1 cellular context compared by ENCODE assay signal in the genomic region with DNA sequence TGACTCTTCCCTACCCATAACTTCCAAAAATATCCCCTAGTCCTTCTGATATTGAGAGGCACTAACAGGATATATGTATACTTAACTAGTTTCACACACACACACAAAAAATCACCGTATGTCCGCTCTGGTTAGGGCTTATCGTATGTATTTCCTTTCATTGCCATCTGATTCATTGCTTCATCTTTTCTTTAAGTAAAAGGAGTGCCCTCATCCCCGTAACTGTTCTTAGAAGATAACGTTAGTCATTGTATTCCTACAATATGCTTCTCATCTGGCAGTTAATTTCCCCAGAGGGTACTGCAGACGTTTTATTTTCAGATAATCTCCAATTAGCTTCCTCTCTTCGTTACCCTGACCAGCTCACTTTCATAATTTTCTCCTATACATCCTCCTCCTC.
A peak's percentile ranks its signal among the peaks of the same experiment; 100 is the strongest.
TF ChIP-seq lines count a peak whose summit lies in the region.

No MANE protein-coding gene starts in this region.

TF ChIP-seq in K562, 482 proteins besides CTCF, POLR2A, EP300 and RAD21 (continued from another document):
- TF ChIP-seq, protein P1, sequence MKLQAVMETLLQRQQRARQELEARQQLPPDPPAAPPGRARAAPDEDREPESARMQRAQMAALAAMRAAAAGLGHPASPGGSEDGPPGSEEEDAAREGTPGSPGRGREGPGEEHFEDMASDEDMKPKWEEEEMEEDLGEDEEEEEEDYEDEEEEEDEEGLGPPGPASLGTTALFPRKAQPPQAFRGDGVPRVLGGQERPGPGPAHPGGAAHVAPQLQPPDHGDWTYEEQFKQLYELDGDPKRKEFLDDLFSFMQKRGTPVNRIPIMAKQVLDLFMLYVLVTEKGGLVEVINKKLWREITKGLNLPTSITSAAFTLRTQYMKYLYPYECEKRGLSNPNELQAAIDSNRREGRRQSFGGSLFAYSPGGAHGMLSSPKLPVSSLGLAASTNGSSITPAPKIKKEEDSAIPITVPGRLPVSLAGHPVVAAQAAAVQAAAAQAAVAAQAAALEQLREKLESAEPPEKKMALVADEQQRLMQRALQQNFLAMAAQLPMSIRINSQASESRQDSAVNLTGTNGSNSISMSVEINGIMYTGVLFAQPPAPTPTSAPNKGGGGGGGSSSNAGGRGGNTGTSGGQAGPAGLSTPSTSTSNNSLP (IDR thresholded peaks at IDR 0.05; ENCODE audit: borderline replicate concordance, low read depth, low read length): 0 out of 2 replicates have a peak, but pooled peaks have one; percentile 39
- TF ChIP-seq ZNF717 (CRISPR knock-in tag; IDR thresholded peaks at IDR 0.05): no peak
- peak; percentile 90 for TF ChIP-seq ARID1B (IDR thresholded peaks at IDR 0.05)
- peak; percentile 82 to 85 for TF ChIP-seq TRIM24 (IDR thresholded peaks at IDR 0.05)
- TF ChIP-seq ZNF668 (CRISPR knock-in tag; IDR thresholded peaks at IDR 0.05): no peak
- 0 out of 4 replicates have a peak, but pooled peaks of 1 of the 2 experiments have one; percentile 48 for TF ChIP-seq ARNT (IDR thresholded peaks at IDR 0.05)
- TF ChIP-seq, protein P2, sequence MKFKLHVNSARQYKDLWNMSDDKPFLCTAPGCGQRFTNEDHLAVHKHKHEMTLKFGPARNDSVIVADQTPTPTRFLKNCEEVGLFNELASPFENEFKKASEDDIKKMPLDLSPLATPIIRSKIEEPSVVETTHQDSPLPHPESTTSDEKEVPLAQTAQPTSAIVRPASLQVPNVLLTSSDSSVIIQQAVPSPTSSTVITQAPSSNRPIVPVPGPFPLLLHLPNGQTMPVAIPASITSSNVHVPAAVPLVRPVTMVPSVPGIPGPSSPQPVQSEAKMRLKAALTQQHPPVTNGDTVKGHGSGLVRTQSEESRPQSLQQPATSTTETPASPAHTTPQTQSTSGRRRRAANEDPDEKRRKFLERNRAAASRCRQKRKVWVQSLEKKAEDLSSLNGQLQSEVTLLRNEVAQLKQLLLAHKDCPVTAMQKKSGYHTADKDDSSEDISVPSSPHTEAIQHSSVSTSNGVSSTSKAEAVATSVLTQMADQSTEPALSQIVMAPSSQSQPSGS (CRISPR knock-in tag; IDR thresholded peaks at IDR 0.05): no peak
- TF ChIP-seq SMARCB1 (IDR thresholded peaks at IDR 0.05; ENCODE audit: insufficient read length, low read depth): no peak
- TF ChIP-seq GATA2 (CRISPR knock-in tag; IDR thresholded peaks at IDR 0.05): no peak
- TF ChIP-seq, protein P3, sequence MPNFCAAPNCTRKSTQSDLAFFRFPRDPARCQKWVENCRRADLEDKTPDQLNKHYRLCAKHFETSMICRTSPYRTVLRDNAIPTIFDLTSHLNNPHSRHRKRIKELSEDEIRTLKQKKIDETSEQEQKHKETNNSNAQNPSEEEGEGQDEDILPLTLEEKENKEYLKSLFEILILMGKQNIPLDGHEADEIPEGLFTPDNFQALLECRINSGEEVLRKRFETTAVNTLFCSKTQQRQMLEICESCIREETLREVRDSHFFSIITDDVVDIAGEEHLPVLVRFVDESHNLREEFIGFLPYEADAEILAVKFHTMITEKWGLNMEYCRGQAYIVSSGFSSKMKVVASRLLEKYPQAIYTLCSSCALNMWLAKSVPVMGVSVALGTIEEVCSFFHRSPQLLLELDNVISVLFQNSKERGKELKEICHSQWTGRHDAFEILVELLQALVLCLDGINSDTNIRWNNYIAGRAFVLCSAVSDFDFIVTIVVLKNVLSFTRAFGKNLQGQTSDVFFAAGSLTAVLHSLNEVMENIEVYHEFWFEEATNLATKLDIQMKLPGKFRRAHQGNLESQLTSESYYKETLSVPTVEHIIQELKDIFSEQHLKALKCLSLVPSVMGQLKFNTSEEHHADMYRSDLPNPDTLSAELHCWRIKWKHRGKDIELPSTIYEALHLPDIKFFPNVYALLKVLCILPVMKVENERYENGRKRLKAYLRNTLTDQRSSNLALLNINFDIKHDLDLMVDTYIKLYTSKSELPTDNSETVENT (CRISPR knock-in tag; IDR thresholded peaks at IDR 0.05): no peak
- no peak for TF ChIP-seq ATF1 (CRISPR knock-in tag; IDR thresholded peaks at IDR 0.05)
- peak; percentile 12; the same call in 1 of the 2 replicates for TF ChIP-seq ATF1 (tag; IDR thresholded peaks at IDR 0.05)
- no peak for TF ChIP-seq MEF2D (tag; conservative IDR thresholded peaks at IDR 0.05; ENCODE audit: low read depth)
- TF ChIP-seq, protein P4, sequence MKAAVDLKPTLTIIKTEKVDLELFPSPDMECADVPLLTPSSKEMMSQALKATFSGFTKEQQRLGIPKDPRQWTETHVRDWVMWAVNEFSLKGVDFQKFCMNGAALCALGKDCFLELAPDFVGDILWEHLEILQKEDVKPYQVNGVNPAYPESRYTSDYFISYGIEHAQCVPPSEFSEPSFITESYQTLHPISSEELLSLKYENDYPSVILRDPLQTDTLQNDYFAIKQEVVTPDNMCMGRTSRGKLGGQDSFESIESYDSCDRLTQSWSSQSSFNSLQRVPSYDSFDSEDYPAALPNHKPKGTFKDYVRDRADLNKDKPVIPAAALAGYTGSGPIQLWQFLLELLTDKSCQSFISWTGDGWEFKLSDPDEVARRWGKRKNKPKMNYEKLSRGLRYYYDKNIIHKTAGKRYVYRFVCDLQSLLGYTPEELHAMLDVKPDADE (conservative IDR thresholded peaks at IDR 0.05; ENCODE audit: control insufficient read depth, low read depth, low read length): no peak
- peak; percentile 11; the same call in 1 of the 2 replicates for TF ChIP-seq NFE2 (IDR thresholded peaks at IDR 0.05; ENCODE audit: low read depth)
- no peak for TF ChIP-seq FOXK1 (CRISPR knock-in tag; IDR thresholded peaks at IDR 0.05; ENCODE audit: borderline replicate concordance)
- TF ChIP-seq, protein P5, sequence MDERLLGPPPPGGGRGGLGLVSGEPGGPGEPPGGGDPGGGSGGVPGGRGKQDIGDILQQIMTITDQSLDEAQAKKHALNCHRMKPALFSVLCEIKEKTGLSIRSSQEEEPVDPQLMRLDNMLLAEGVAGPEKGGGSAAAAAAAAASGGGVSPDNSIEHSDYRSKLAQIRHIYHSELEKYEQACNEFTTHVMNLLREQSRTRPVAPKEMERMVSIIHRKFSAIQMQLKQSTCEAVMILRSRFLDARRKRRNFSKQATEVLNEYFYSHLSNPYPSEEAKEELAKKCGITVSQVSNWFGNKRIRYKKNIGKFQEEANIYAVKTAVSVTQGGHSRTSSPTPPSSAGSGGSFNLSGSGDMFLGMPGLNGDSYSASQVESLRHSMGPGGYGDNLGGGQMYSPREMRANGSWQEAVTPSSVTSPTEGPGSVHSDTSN (CRISPR knock-in tag; IDR thresholded peaks at IDR 0.05; ENCODE audit: low read depth): no peak
- TF ChIP-seq, protein P5 (tag; conservative IDR thresholded peaks at IDR 0.05; ENCODE audit: low read depth): peak; percentile 50
- TF ChIP-seq, protein P6, sequence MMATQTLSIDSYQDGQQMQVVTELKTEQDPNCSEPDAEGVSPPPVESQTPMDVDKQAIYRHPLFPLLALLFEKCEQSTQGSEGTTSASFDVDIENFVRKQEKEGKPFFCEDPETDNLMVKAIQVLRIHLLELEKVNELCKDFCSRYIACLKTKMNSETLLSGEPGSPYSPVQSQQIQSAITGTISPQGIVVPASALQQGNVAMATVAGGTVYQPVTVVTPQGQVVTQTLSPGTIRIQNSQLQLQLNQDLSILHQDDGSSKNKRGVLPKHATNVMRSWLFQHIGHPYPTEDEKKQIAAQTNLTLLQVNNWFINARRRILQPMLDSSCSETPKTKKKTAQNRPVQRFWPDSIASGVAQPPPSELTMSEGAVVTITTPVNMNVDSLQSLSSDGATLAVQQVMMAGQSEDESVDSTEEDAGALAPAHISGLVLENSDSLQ (IDR thresholded peaks at IDR 0.05): no peak
- peak; percentile 57; the same call in 1 of the 2 replicates for TF ChIP-seq ZNF24 (IDR thresholded peaks at IDR 0.05)
- peak; percentile 72 for TF ChIP-seq NCOR1 (IDR thresholded peaks at IDR 0.05)
- TF ChIP-seq, protein P7, sequence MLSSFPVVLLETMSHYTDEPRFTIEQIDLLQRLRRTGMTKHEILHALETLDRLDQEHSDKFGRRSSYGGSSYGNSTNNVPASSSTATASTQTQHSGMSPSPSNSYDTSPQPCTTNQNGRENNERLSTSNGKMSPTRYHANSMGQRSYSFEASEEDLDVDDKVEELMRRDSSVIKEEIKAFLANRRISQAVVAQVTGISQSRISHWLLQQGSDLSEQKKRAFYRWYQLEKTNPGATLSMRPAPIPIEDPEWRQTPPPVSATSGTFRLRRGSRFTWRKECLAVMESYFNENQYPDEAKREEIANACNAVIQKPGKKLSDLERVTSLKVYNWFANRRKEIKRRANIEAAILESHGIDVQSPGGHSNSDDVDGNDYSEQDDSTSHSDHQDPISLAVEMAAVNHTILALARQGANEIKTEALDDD (IDR thresholded peaks at IDR 0.05): peak; percentile 95
- no peak for TF ChIP-seq NELFE (IDR thresholded peaks at IDR 0.05; ENCODE audit: insufficient read depth, insufficient read length)
- TF ChIP-seq, protein P8, sequence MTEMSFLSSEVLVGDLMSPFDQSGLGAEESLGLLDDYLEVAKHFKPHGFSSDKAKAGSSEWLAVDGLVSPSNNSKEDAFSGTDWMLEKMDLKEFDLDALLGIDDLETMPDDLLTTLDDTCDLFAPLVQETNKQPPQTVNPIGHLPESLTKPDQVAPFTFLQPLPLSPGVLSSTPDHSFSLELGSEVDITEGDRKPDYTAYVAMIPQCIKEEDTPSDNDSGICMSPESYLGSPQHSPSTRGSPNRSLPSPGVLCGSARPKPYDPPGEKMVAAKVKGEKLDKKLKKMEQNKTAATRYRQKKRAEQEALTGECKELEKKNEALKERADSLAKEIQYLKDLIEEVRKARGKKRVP (CRISPR knock-in tag; IDR thresholded peaks at IDR 0.05): no peak
- peak; percentile 75 for TF ChIP-seq CEBPG (CRISPR knock-in tag; IDR thresholded peaks at IDR 0.05)
- TF ChIP-seq CEBPG (tag; conservative IDR thresholded peaks at IDR 0.05 in 1 of 2, IDR thresholded peaks at IDR 0.05 in 1 of 2): peak; percentile 50 to 85
- no peak for TF ChIP-seq NR2F6 (CRISPR knock-in tag; IDR thresholded peaks at IDR 0.05)
- no peak for TF ChIP-seq CXXC5 (CRISPR knock-in tag; IDR thresholded peaks at IDR 0.05)
- TF ChIP-seq CBFA2T3 (IDR thresholded peaks at IDR 0.05): peak; percentile 93
- peak; percentile 71 for TF ChIP-seq CEBPB (tag; IDR thresholded peaks at IDR 0.05)
- peak; percentile 37; the same call in 1 of the 2 replicates for TF ChIP-seq ETV1 (tag; conservative IDR thresholded peaks at IDR 0.05; ENCODE audit: low read depth)
- TF ChIP-seq, protein P9, sequence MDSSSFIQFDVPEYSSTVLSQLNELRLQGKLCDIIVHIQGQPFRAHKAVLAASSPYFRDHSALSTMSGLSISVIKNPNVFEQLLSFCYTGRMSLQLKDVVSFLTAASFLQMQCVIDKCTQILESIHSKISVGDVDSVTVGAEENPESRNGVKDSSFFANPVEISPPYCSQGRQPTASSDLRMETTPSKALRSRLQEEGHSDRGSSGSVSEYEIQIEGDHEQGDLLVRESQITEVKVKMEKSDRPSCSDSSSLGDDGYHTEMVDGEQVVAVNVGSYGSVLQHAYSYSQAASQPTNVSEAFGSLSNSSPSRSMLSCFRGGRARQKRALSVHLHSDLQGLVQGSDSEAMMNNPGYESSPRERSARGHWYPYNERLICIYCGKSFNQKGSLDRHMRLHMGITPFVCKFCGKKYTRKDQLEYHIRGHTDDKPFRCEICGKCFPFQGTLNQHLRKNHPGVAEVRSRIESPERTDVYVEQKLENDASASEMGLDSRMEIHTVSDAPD (CRISPR knock-in tag; IDR thresholded peaks at IDR 0.05): no peak
- TF ChIP-seq MEIS2 (IDR thresholded peaks at IDR 0.05; ENCODE audit: partially characterized antibody): peak; percentile 61
- no peak for TF ChIP-seq HDAC3 (IDR thresholded peaks at IDR 0.05; ENCODE audit: borderline replicate concordance, partially characterized antibody)
TF ChIP-seq in K562: peak in this region for 40.
